In genomic region chr5:36886791-36887190, GRCh38 we compare ENCODE assay signal across 20 cellular contexts.
"Had no signal": no experiment of that assay in that cellular context is flagged by ENCODE, and none has a peak within 500 bp of the region (broad histone marks: within the 10 kb centered on the region; RNA-seq: fewer than 3 reads in every experiment).

No MANE protein-coding gene starts in this region.

- H3K27me3 ChIP-seq: breast epithelium, neural progenitor cell, right atrium auricular region, testis, upper lobe of left lung had no signal

- H3K27ac ChIP-seq: breast epithelium, neural progenitor cell, right atrium auricular region, skin epidermis, testis, upper lobe of left lung, WERI-Rb-1 had no signal

- H3K36me3 ChIP-seq: breast epithelium had no signal

- H3K4me1 Mint-ChIP-seq: neural progenitor cell had no signal

- H3K4me3 Mint-ChIP-seq: neural progenitor cell had no signal

- H3K4me3 ChIP-seq: breast epithelium, neural progenitor cell, right atrium auricular region, skin epidermis, testis, upper lobe of left lung had no signal

- H3K9me3 ChIP-seq: breast epithelium, right atrium auricular region, testis, upper lobe of left lung had no signal

- H3K27ac Mint-ChIP-seq: neural progenitor cell, progenitor cell of endocrine pancreas had no signal

- H3K4me1 ChIP-seq: breast epithelium, neural progenitor cell, testis had no signal

- H3K9ac ChIP-seq: neural progenitor cell had no signal

- DNase-seq: activated CD4-positive, alpha-beta T cell treated with anti-CD3 and anti-CD28 coated beads for 1 hour; activated CD4-positive, alpha-beta T cell treated with anti-CD3 and anti-CD28 coated beads, Interleukin-2, amount 50 U/mL, for 4 hours; activated naive CD4-positive, alpha-beta T cell treated with Interleukin-2 at 50 U/mL for 16 hours; cortex of kidney; effector CD8-positive, alpha-beta T cell; foreskin fibroblast; glutamatergic neuron; hypothalamus; midbrain; stimulated activated CD4-positive, alpha-beta T cell treated with anti-CD3 and anti-CD28 coated beads, Interleukin-15, amount 100 ng/mL, for 24 hours; stimulated activated CD4-positive, alpha-beta T cell treated with anti-CD3 and anti-CD28 coated beads, Interleukin-2, amount 100 ng/mL, for 48 hours; SW 1271; testis; WERI-Rb-1 had no signal

- H3K27me3 Mint-ChIP-seq: progenitor cell of endocrine pancreas had no signal
